ENCODE assay signal across 8 cellular contexts in the genomic region with DNA sequence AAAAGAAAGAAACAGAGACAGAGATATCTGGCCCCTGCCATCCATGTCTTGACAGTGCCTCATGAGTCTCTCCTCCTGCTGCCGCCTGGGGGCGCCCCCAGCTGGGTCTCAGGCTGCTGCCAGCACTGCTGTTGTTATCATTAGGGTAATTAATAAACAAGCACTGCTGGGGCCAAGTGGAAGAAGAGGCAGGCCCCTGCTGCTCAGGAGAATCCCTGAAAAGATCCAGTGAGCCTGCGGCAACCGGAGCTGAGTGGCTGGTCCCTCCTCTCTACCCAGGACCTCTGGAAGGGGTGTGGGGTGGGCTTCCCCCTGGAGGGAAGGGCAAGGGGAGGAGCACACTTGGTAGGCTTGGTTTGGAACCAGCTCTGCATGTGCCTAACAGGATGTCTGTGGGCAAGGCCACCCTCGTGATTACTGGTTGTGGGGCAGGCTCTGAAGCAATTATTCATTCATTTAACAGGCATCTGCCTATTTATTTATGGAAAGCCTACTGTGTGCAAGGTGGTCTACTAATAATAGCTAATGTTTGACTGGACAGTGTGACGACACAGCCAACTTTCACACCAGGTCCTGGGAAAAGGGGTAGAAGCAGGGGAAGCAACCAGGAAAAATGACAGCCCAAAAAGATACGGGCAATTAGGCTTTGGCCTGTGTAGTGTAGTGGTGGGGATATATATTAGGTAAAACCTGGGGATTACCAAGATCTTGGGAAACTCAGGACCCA. TPM values are rescaled to one million over a fixed set of nuclear protein-coding genes. Genes with fewer than 3 reads are reported as not detected.
A peak's percentile ranks its signal among the peaks of the same experiment; 100 is the strongest.
DNase-seq lines count a peak whose midpoint lies in the region; ATAC-seq and TF ChIP-seq lines count a peak whose summit lies in the region.

No MANE protein-coding gene starts in this region.

- DNase-seq in COLO668 (lab: John Stamatoyannopoulos, UW; ENCODE audit: unreplicated experiment) (peak; percentile 61), HCT116 (ENCODE audit: low read depth, low spot score) (peak; percentile 52), NCI-H510A (lab: John Stamatoyannopoulos, UW) (peak; percentile 72), colonic mucosa (peak; percentile 43), left lobe of liver (ENCODE audit: low spot score) (no peak), NCI-H2107 (lab: John Stamatoyannopoulos, UW) (no peak)
- peak; percentile 81 for DNase-seq in activated CD4-positive, alpha-beta T cell treated with anti-CD3 and anti-CD28 coated beads for 48 hours
- peak; percentile 54 to 62 for DNase-seq in stimulated activated CD4-positive, alpha-beta T cell treated with anti-CD3 and anti-CD28 coated beads, Interleukin-2, amount 100 ng/mL, for 48 hours

- CTCF ChIA-PET in HCT116 (lab: Charles Lee): interaction anchor here (0.8 to 2.6 kb wide), 13 partner anchors 10 to 347 kb away, joined by 3 to 20 read pairs (median 5); a partner anchor contains a TSS

- peak overlapping the region; percentile 76 for H2AFZ ChIP-seq in HCT116 (ENCODE audit: low read depth, low read length, poor library complexity, severe bottlenecking)

- intact Hi-C loops in HCT116 (cut with micrococcal nuclease): loop anchor here (1.0 kb wide), 1 partner anchor 253 kb away; no protein-coding TSS in a partner anchor
- intact Hi-C loops in colonic mucosa (cut with DNase I): no loop called here

- H3K4me1 ChIP-seq in HCT116 (ENCODE audit: control insufficient read depth in 1 of 2, insufficient read depth in 2 of 2, low read length in 2 of 2) (peaks cover 7 to 21% of the 10 kb centered on the region in 2 experiments; a peak in 3 of 4 replicates), colonic mucosa (no peaks in the 10 kb centered on the region)

- H3K27ac ChIP-seq in HCT116 (ENCODE audit: low read depth, low read length) (peak overlapping the region; percentile 50; the same call in 1 of the 2 replicates), colonic mucosa (no peak overlapping the region)

- H3K9me3 ChIP-seq in HCT116 (ENCODE audit: control insufficient read depth in 1 of 2, insufficient read depth in 1 of 2, low read depth in 1 of 2, low read length in 2 of 2): no peaks in the 10 kb centered on the region
- no peaks in the 10 kb centered on the region for H3K9me3 ChIP-seq in colonic mucosa

- no peaks in the 10 kb centered on the region for H3K9me2 ChIP-seq in HCT116 (ENCODE audit: insufficient read depth)

- H3K27me3 ChIP-seq in HCT116 (ENCODE audit: insufficient read depth, low read length) (no peaks in the 10 kb centered on the region), colonic mucosa (no peaks in the 10 kb centered on the region)

- no peaks in the 10 kb centered on the region; the same call in 1 of the 2 replicates for H3K79me2 ChIP-seq in HCT116 (ENCODE audit: insufficient read depth, low read length)

- TF ChIP-seq CTCF in HCT116 (IDR thresholded peaks at IDR 0.05 in 2 of 3, conservative IDR thresholded peaks at IDR 0.05 in 1 of 3; ENCODE audit: borderline replicate concordance in 1 of 3, insufficient read depth in 1 of 3, low read depth in 2 of 3, low read length in 2 of 3) (peak; percentile 75 to 98 (median 97); a peak in 5 of 6 replicates), colonic mucosa (IDR thresholded peaks at IDR 0.05) (peak; percentile 70)

- POLR2A ChIA-PET in HCT116 (lab: Charles Lee): interaction anchor here (0.8 to 2.7 kb wide), 2 partner anchors 14 to 253 kb away, joined by 3 to 6 read pairs; a partner anchor contains a TSS

- 0 out of 4 replicates have a peak, but pooled peaks cover 0 to 10% of the 10 kb centered on the region in 2 experiments for H3K36me3 ChIP-seq in HCT116 (ENCODE audit: control insufficient read depth in 1 of 2, insufficient read depth in 2 of 2, low read length in 2 of 2)
- H3K36me3 ChIP-seq in colonic mucosa: no peaks in the 10 kb centered on the region

- H3K4me3 ChIP-seq in HCT116 (replicated peaks in 1 of 2; ENCODE audit: low read depth in 1 of 2, low read length in 2 of 2): peak overlapping the region; percentile 67 to 68
- H3K4me3 ChIP-seq in colonic mucosa: peak overlapping the region; percentile 47

- H3K4me2 ChIP-seq in HCT116 (ENCODE audit: low read length): peak overlapping the region; percentile 93

- H3K9ac ChIP-seq in HCT116 (ENCODE audit: low read length) (peak overlapping the region; percentile 56), colonic mucosa (ENCODE audit: low read depth in 2 of 2, low read length in 2 of 2) (no peak overlapping the region)

- no TSS peak for BruUV-seq in HCT116 (replicated peaks; lab: Mats Ljungman, UMichigan)

- TF ChIP-seq POLR2A in HCT116 (IDR thresholded peaks at IDR 0.05; ENCODE audit: borderline replicate concordance, extremely low read depth, insufficient read depth, insufficient read length): no peak

- H4K20me1 ChIP-seq in HCT116 (ENCODE audit: insufficient read depth): no peaks in the 10 kb centered on the region

- TF ChIP-seq RAD21 in HCT116 (IDR thresholded peaks at IDR 0.05; ENCODE audit: low read depth): peak; percentile 80

- peak; percentile 77 for ATAC-seq in HCT116
- peak; percentile 53 for ATAC-seq in left lobe of liver

- RAD21 ChIA-PET in HCT116 (lab: Charles Lee; ENCODE audit: low non-redundant PET in 1 of 2, low total read pairs in 2 of 2, uncharacterized antibody in 2 of 2, unreplicated experiment in 2 of 2): interaction anchor here in 1 of 2 experiments (0.8 kb wide), 1 partner anchor 10 kb away, joined by 3 read pairs; no protein-coding TSS in a partner anchor

TF ChIP-seq in HCT116, 20 proteins besides CTCF, POLR2A, EP300 and RAD21:
- TF ChIP-seq POLR2AphosphoS5 (IDR thresholded peaks at IDR 0.05; ENCODE audit: low read depth, low read length) (no peak), YY1 (IDR thresholded peaks at IDR 0.05; ENCODE audit: extremely low read depth, insufficient replicate concordance, low read depth, low read length) (peak; percentile 28)
- TF ChIP-seq, protein P1, sequence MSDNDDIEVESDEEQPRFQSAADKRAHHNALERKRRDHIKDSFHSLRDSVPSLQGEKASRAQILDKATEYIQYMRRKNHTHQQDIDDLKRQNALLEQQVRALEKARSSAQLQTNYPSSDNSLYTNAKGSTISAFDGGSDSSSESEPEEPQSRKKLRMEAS (IDR thresholded peaks at IDR 0.05): peak; percentile 52; the same call in 1 of the 2 replicates

RNA-seq across cellular contexts. Expression of a gene that starts 1.2 kb away (rescaled TPM):
- 34.6 TPM for total RNA-seq in HCT116 (2021; ENCODE audit: unreplicated experiment)
- 30.0 and 31.6 TPM in 2 replicates for polyA plus RNA-seq in HCT116 (2012)
- 1 to 10 TPM; 3.2 to 6.0 TPM for total RNA-seq in colonic mucosa
- 1.5 TPM for total RNA-seq in left lobe of liver

RNA-seq across cellular contexts. Expression of a gene that starts 13.8 kb away (rescaled TPM):
- 46.4 TPM for total RNA-seq in HCT116 (2021; ENCODE audit: unreplicated experiment)
- polyA plus RNA-seq in HCT116 (2012): 25.4 and 26.3 TPM in 2 replicates
- total RNA-seq in colonic mucosa: 10 to 100 TPM; 21.7 to 53.8 TPM
- 23.3 TPM for total RNA-seq in left lobe of liver

RNA-seq across cellular contexts. Expression of a gene that starts 44.2 kb away (rescaled TPM):
- total RNA-seq in HCT116 (2021; ENCODE audit: unreplicated experiment): 9.2 TPM
- 7.0 and 7.5 TPM in 2 replicates for polyA plus RNA-seq in HCT116 (2012)
- total RNA-seq in colonic mucosa: 1 to 10 TPM; 6.9 to 8.2 TPM
- 2.3 TPM for total RNA-seq in left lobe of liver

Comparison
In these comparisons a context has a peak if more than half of its experiments do, and no peak if none do; other contexts are left out.
1. DNase-seq: peak in COLO668 (single experiment), HCT116 (single experiment), NCI-H510A (single experiment), activated CD4-positive, alpha-beta T cell treated with anti-CD3 and anti-CD28 coated beads for 48 hours (single experiment), colonic mucosa (single experiment) and stimulated activated CD4-positive, alpha-beta T cell treated with anti-CD3 and anti-CD28 coated beads, Interleukin-2, amount 100 ng/mL, for 48 hours (2 of 2); none in left lobe of liver (single experiment) and NCI-H2107 (single experiment).